16 cellular contexts compared by ENCODE assay signal in the genomic region with DNA sequence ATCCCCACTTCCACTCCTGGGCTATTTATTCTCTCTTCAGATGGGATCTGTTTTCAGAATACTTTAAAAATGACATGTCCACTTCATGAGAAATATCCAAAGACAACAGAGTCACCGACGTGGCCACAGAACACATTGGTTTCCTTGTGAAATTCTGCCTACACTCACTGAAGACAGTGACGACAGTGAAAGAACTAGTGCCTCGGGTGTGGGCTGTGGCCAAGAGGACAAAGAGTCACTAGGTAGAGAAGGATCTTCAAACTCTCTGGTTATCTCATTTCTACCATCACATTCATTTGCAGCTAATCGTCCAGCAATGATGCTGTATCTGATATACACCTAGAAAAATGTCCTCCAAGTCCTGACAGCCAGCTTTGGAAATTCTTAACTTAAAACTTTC. TPM values are rescaled to one million over a fixed set of nuclear protein-coding genes. Genes with fewer than 3 reads are reported as not detected.
DNase-seq lines count a peak whose midpoint lies in the region; ATAC-seq and TF ChIP-seq lines count a peak whose summit lies in the region.
"Had no signal": no experiment of that assay in that cellular context is flagged by ENCODE, and none has a peak within 500 bp of the region (broad histone marks: within the 10 kb centered on the region; RNA-seq: fewer than 3 reads in every experiment).

No MANE protein-coding gene starts in this region.

- H3K9me3 Mint-ChIP-seq in neural progenitor cell = no peaks in the 10 kb centered on the region

- no peak for TF ChIP-seq POLR2A in tibial nerve (IDR thresholded peaks at IDR 0.05)

- H3K27ac Mint-ChIP-seq in neural progenitor cell = peak overlapping the region; percentile 33

- 69 to 76% methylated on average over 5 of the region's 5 CpGs for WGBS in heart right ventricle, 2 donors
- WGBS in tibial nerve, 2 donors = 62 to 77% methylated on average over 5 of the region's 5 CpGs

- intact Hi-C loops in heart right ventricle (cut with DNase I) (loop anchor here in 1 of 10 donors (5.0 kb wide), 1 partner anchor 48 kb away; no protein-coding TSS in a partner anchor), Right ventricle myocardium superior (cut with DNase I) (no loop called here)

- no peaks in the 10 kb centered on the region for H3K27me3 ChIP-seq in heart right ventricle
- H3K27me3 ChIP-seq in neural progenitor cell = no peaks in the 10 kb centered on the region
- no peaks in the 10 kb centered on the region for H3K27me3 ChIP-seq in tibial nerve
- H3K27me3 ChIP-seq: BLaER1 treated with 17β-estradiol and CSF1 and Interleukin-3, amounts not matched to agents 10 nM and 100 nM had no signal

- H3K36me3 ChIP-seq in heart right ventricle (peaks cover 0 to 40% (median 4%) of the 10 kb centered on the region in 9 donors), neural progenitor cell (no peaks in the 10 kb centered on the region), tibial nerve (peaks cover 0 to 29% (median 0%) of the 10 kb centered on the region in 3 donors)

- ATAC-seq in heart right ventricle = peak in 1 of 8 donors; percentile 17
- ATAC-seq in Right ventricle myocardium superior (ENCODE audit: poor library complexity) = no peak
- no peak for ATAC-seq in HG03039 (IDR thresholded peaks at IDR 0.05; ENCODE audit: unreplicated experiment)
- no peak for ATAC-seq in esophagus mucosa
- ATAC-seq in GM21717 (IDR thresholded peaks at IDR 0.05; ENCODE audit: unreplicated experiment) = no peak
- ATAC-seq: GM12878 had no signal

- peaks cover 2% of the 10 kb centered on the region for H3K4me1 Mint-ChIP-seq in neural progenitor cell

- H3K9ac ChIP-seq in neural progenitor cell = no peak overlapping the region
- H3K9ac ChIP-seq: BLaER1 treated with 17β-estradiol and CSF1 and Interleukin-3, amounts not matched to agents 10 nM and 100 nM had no signal

- peaks cover 15% of the 10 kb centered on the region for H3K36me3 Mint-ChIP-seq in neural progenitor cell

- no peaks in the 10 kb centered on the region for H3K79me2 ChIP-seq in neural progenitor cell (ENCODE audit: low read depth)

- H3K4me3 ChIP-seq in heart right ventricle (no peak overlapping the region), neural progenitor cell (no peak overlapping the region), tibial nerve (no peak overlapping the region)
- H3K4me3 ChIP-seq: BLaER1 treated with 17β-estradiol and CSF1 and Interleukin-3, amounts not matched to agents 10 nM and 100 nM; GM12878 had no signal

- H3K27me3 Mint-ChIP-seq in neural progenitor cell (ENCODE audit: insufficient read depth, low read depth) = peaks cover 4% of the 10 kb centered on the region

- no peaks in the 10 kb centered on the region for H3K9me3 ChIP-seq in heart right ventricle
- no peaks in the 10 kb centered on the region for H3K9me3 ChIP-seq in neural progenitor cell (ENCODE audit: low read depth)
- H3K9me3 ChIP-seq in tibial nerve = no peaks in the 10 kb centered on the region
- H3K9me3 ChIP-seq: BLaER1 treated with 17β-estradiol and CSF1 and Interleukin-3, amounts not matched to agents 10 nM and 100 nM had no signal

- H3K4me1 ChIP-seq in heart right ventricle (peaks cover 2 to 44% (median 21%) of the 10 kb centered on the region in 9 donors), neural progenitor cell (peaks cover 11% of the 10 kb centered on the region), tibial nerve (peaks cover 0 to 78% (median 20%) of the 10 kb centered on the region in 4 donors)
- H3K4me1 ChIP-seq: BLaER1 treated with 17β-estradiol and CSF1 and Interleukin-3, amounts not matched to agents 10 nM and 100 nM had no signal

- H2AFZ ChIP-seq in neural progenitor cell (replicated peaks) = no peak overlapping the region

- H3K27ac ChIP-seq in heart right ventricle (peak overlapping the region in 9 of 10 donors; percentile 18 to 73 (median 62)), cingulate gyrus (ENCODE audit: low read depth, low read length) (peak overlapping the region; percentile 67), neural progenitor cell (no peak overlapping the region), tibial nerve (peak overlapping the region in 3 of 4 donors; percentile 39 to 91 (median 76))
- H3K27ac ChIP-seq: BLaER1 treated with 17β-estradiol and CSF1 and Interleukin-3, amounts not matched to agents 10 nM and 100 nM had no signal

- no peak for TF ChIP-seq EP300 in tibial nerve (IDR thresholded peaks at IDR 0.05)

- no peaks in the 10 kb centered on the region for H3F3A ChIP-seq in neural progenitor cell (ENCODE audit: low read depth)

- H3K4me2 ChIP-seq in neural progenitor cell = no peak overlapping the region
- H3K4me2 ChIP-seq: BLaER1 treated with 17β-estradiol and CSF1 and Interleukin-3, amounts not matched to agents 10 nM and 100 nM had no signal

- no peaks in the 10 kb centered on the region for H4K20me1 ChIP-seq in neural progenitor cell (ENCODE audit: low read depth)
- H4K20me1 ChIP-seq: BLaER1 treated with 17β-estradiol and CSF1 and Interleukin-3, amounts not matched to agents 10 nM and 100 nM had no signal

- no peak overlapping the region for H3K4me3 Mint-ChIP-seq in neural progenitor cell

- DNase-seq in heart right ventricle = no peak
- no peak for DNase-seq in Right ventricle myocardium superior
- no peak for DNase-seq in neural progenitor cell (ENCODE audit: low spot score)
- DNase-seq in tibial nerve (ENCODE audit: low spot score in 2 of 2) = no peak
- DNase-seq: HCEC 1CT, IMR-90, Kasumi-1, NCI-H187 treated with DMSO at 0.1 percent for 48 hours, NCI-H2171, NCI-H446 treated with DMSO at 0.1 percent for 48 hours had no signal

- TF ChIP-seq CTCF in heart right ventricle (IDR thresholded peaks at IDR 0.05) = no peak
- TF ChIP-seq CTCF in neural progenitor cell (IDR thresholded peaks at IDR 0.05) = no peak
- TF ChIP-seq CTCF in tibial nerve (IDR thresholded peaks at IDR 0.05) = no peak

RNA-seq across cellular contexts. Expression of a gene that starts 59.1 kb away (rescaled TPM):
- total RNA-seq in heart right ventricle (10 to 100 TPM; 20.8 to 30.4 (median 25.9) TPM), Right ventricle myocardium superior (22.8 TPM), neural progenitor cell (ENCODE audit: low replicate concordance) (11.3 and 12.3 TPM in 2 replicates), tibial nerve (10 to 100 TPM; 42.8 to 50.0 (median 46.3) TPM), esophagus mucosa (1.2 TPM)
- polyA plus RNA-seq in heart right ventricle = 10 to 100 TPM; 21.2 to 25.1 TPM
